Comparison of ENCODE assay signal across 1 cellular context in the genomic region with DNA sequence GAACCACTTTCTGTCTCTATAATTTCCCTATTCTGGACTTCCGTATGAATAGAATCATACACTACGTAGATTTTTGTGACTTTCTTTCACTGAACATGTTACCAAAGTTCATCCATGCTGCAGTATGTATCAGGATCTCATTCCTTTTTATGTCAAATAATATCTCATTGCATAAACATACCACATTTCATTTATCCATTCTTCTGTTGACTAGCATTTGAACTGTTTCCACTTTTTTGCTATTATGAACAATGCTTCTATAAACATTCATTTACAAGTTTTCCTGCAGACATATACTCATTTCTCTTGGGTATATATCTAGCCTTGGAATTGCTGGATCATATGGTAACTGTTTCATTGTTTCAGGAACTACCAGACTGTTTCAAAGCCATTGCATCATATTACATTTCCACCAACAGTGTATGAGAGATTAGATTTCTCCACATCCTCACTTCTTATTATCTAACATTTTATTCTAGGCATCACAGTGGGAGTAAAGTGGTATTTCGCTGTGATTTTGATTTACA.
TF ChIP-seq lines count a peak whose summit lies in the region.

No MANE protein-coding gene starts in this region.

TF ChIP-seq in K562, 482 proteins besides CTCF, POLR2A, EP300 and RAD21 (continued from another document):
- TF ChIP-seq, protein P1, sequence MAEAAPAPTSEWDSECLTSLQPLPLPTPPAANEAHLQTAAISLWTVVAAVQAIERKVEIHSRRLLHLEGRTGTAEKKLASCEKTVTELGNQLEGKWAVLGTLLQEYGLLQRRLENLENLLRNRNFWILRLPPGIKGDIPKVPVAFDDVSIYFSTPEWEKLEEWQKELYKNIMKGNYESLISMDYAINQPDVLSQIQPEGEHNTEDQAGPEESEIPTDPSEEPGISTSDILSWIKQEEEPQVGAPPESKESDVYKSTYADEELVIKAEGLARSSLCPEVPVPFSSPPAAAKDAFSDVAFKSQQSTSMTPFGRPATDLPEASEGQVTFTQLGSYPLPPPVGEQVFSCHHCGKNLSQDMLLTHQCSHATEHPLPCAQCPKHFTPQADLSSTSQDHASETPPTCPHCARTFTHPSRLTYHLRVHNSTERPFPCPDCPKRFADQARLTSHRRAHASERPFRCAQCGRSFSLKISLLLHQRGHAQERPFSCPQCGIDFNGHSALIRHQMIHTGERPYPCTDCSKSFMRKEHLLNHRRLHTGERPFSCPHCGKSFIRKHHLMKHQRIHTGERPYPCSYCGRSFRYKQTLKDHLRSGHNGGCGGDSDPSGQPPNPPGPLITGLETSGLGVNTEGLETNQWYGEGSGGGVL (CRISPR knock-in tag; IDR thresholded peaks at IDR 0.05) = 0 out of 2 replicates have a peak, but pooled peaks have one; percentile 37
- TF ChIP-seq, protein P2, sequence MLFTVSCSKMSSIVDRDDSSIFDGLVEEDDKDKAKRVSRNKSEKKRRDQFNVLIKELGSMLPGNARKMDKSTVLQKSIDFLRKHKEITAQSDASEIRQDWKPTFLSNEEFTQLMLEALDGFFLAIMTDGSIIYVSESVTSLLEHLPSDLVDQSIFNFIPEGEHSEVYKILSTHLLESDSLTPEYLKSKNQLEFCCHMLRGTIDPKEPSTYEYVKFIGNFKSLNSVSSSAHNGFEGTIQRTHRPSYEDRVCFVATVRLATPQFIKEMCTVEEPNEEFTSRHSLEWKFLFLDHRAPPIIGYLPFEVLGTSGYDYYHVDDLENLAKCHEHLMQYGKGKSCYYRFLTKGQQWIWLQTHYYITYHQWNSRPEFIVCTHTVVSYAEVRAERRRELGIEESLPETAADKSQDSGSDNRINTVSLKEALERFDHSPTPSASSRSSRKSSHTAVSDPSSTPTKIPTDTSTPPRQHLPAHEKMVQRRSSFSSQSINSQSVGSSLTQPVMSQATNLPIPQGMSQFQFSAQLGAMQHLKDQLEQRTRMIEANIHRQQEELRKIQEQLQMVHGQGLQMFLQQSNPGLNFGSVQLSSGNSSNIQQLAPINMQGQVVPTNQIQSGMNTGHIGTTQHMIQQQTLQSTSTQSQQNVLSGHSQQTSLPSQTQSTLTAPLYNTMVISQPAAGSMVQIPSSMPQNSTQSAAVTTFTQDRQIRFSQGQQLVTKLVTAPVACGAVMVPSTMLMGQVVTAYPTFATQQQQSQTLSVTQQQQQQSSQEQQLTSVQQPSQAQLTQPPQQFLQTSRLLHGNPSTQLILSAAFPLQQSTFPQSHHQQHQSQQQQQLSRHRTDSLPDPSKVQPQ (CRISPR knock-in tag; IDR thresholded peaks at IDR 0.05; ENCODE audit: borderline replicate concordance) = 0 out of 2 replicates have a peak, but pooled peaks have one; percentile 58
- peak; percentile 71 for TF ChIP-seq ARID1B (IDR thresholded peaks at IDR 0.05)
- no peak for TF ChIP-seq ZEB2 (IDR thresholded peaks at IDR 0.05)
- TF ChIP-seq NFE2 (IDR thresholded peaks at IDR 0.05; ENCODE audit: low read depth) = no peak
- TF ChIP-seq ZNF197 (CRISPR knock-in tag; IDR thresholded peaks at IDR 0.05; ENCODE audit: low read depth) = peak; percentile 88; the same call in 1 of the 2 replicates
- TF ChIP-seq PHB2 (IDR thresholded peaks at IDR 0.05; ENCODE audit: low read depth) = no peak
- TF ChIP-seq SMAD4 (CRISPR knock-in tag; conservative IDR thresholded peaks at IDR 0.05) = peak; percentile 90
- TF ChIP-seq CTBP1 (IDR thresholded peaks at IDR 0.05; ENCODE audit: borderline replicate concordance) = peak; percentile 37; the same call in 1 of the 2 replicates
- TF ChIP-seq DDX20 (tag; IDR thresholded peaks at IDR 0.05; ENCODE audit: low read depth) = peak; percentile 93
- TF ChIP-seq KLF13 (tag; IDR thresholded peaks at IDR 0.05; ENCODE audit: borderline replicate concordance, low read depth) = peak; percentile 36; the same call in 1 of the 2 replicates
- TF ChIP-seq, protein P3, sequence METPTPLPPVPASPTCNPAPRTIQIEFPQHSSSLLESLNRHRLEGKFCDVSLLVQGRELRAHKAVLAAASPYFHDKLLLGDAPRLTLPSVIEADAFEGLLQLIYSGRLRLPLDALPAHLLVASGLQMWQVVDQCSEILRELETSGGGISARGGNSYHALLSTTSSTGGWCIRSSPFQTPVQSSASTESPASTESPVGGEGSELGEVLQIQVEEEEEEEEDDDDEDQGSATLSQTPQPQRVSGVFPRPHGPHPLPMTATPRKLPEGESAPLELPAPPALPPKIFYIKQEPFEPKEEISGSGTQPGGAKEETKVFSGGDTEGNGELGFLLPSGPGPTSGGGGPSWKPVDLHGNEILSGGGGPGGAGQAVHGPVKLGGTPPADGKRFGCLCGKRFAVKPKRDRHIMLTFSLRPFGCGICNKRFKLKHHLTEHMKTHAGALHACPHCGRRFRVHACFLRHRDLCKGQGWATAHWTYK (CRISPR knock-in tag; IDR thresholded peaks at IDR 0.05) = peak; percentile 86
- peak; percentile 61; the same call in 1 of the 2 replicates for TF ChIP-seq HSF4 (CRISPR knock-in tag; IDR thresholded peaks at IDR 0.05; ENCODE audit: borderline replicate concordance)
- peak; percentile 80 for TF ChIP-seq FOSL1 (tag; conservative IDR thresholded peaks at IDR 0.05)
- TF ChIP-seq NFRKB (IDR thresholded peaks at IDR 0.05; ENCODE audit: low read depth) = 0 out of 2 replicates have a peak, but pooled peaks have one; percentile 45
- TF ChIP-seq JUND (IDR thresholded peaks at IDR 0.05; ENCODE audit: borderline replicate concordance, low read depth, low read length) = peak; percentile 77; the same call in 1 of the 2 replicates
- TF ChIP-seq JUND (tag; IDR thresholded peaks at IDR 0.05; ENCODE audit: borderline replicate concordance, low read depth, low read length) = peak; percentile 54; the same call in 1 of the 3 replicates
- TF ChIP-seq HEY1 (CRISPR knock-in tag; IDR thresholded peaks at IDR 0.05; ENCODE audit: borderline replicate concordance) = no peak
